1 cellular context compared by ENCODE assay signal in the genomic region with DNA sequence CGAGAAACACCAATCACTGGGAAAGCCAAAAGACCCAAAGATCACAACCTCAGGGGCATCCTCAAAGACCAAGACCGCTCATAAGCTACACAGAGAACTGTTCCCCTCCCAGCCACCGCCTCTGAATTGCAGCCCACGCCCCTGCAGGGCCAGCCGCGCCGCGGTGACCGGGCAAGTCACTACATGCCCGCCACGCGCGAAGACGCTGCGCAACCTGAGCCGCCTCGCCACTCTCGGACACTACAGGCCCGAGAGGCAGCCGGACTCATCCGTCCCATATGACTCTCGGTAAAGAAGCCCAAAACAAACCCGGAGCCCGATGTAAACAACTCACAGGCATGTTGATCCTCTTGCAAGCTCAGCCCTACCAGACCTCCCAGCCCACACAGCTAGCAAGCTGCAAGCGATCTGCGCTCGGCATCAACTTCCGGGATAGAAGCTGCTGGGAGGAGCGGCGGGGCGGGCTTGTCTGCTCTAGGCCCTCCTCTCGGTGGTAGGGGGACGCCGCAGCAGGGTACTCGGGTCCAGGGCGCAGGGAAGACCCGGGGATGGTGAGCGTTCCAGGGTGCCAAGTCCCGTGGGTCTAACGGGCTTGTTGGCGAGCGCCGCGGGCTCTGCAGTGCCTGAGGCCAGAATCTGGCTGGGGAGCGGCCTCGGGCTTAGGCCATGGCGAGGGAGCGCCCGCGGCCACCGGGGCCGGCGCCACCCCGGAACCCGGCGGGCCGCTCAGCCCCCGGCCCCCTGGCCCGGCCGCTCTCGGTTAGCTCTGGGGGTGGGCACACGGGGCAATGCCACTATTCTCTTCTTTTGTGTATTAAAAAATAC.
TF ChIP-seq lines count a peak whose summit lies in the region.

TSS of gene RPS27L (minus strand) at position 412 of the 825 bp plus-strand sequence. CDS start at position 340, 72 bp downstream.

TF ChIP-seq in HepG2, 621 proteins besides CTCF, POLR2A, EP300 and RAD21 (continued from another document and continues in another):
- TF ChIP-seq HES4 (CRISPR knock-in tag; IDR thresholded peaks at IDR 0.05; ENCODE audit: borderline replicate concordance): no peak; the same call in 1 of the 2 replicates
- TF ChIP-seq ZNF446 (CRISPR knock-in tag; IDR thresholded peaks at IDR 0.05): no peak; the same call in 1 of the 2 replicates
- TF ChIP-seq ZNF616 (CRISPR knock-in tag; IDR thresholded peaks at IDR 0.05; ENCODE audit: low read depth): peak; percentile 54; the same call in 1 of the 2 replicates
- no peak for TF ChIP-seq ZNF639 (CRISPR knock-in tag; conservative IDR thresholded peaks at IDR 0.05)
- TF ChIP-seq PLSCR1 (CRISPR knock-in tag; IDR thresholded peaks at IDR 0.05; ENCODE audit: borderline replicate concordance): no peak
- TF ChIP-seq SPEN (CRISPR knock-in tag; IDR thresholded peaks at IDR 0.05; ENCODE audit: low read depth): peak; percentile 41; the same call in 1 of the 2 replicates
- peak; percentile 38 for TF ChIP-seq PHF5A (CRISPR knock-in tag; IDR thresholded peaks at IDR 0.05; ENCODE audit: low read depth, unreplicated experiment)
- peak; percentile 70 for TF ChIP-seq ZNF160 (CRISPR knock-in tag; IDR thresholded peaks at IDR 0.05)
- no peak for TF ChIP-seq FOXM1 (CRISPR knock-in tag; IDR thresholded peaks at IDR 0.05)
- TF ChIP-seq, protein P1, sequence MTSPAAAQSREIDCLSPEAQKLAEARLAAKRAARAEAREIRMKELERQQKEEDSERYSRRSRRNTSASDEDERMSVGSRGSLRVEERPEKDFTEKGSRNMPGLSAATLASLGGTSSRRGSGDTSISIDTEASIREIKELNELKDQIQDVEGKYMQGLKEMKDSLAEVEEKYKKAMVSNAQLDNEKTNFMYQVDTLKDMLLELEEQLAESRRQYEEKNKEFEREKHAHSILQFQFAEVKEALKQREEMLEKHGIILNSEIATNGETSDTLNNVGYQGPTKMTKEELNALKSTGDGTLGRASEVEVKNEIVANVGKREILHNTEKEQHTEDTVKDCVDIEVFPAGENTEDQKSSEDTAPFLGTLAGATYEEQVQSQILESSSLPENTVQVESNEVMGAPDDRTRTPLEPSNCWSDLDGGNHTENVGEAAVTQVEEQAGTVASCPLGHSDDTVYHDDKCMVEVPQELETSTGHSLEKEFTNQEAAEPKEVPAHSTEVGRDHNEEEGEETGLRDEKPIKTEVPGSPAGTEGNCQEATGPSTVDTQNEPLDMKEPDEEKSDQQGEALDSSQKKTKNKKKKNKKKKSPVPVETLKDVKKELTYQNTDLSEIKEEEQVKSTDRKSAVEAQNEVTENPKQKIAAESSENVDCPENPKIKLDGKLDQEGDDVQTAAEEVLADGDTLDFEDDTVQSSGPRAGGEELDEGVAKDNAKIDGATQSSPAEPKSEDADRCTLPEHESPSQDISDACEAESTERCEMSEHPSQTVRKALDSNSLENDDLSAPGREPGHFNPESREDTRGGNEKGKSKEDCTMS (CRISPR knock-in tag; conservative IDR thresholded peaks at IDR 0.05): 0 out of 2 replicates have a peak, but pooled peaks have one; percentile 31
- no peak for TF ChIP-seq TEAD3 (CRISPR knock-in tag; optimal IDR thresholded peaks at IDR 0.05; ENCODE audit: borderline replicate concordance)
- no peak for TF ChIP-seq ZNF235 (CRISPR knock-in tag; IDR thresholded peaks at IDR 0.05; ENCODE audit: borderline replicate concordance)
- no peak; the same call in 1 of the 2 replicates for TF ChIP-seq HCFC1 (IDR thresholded peaks at IDR 0.05; ENCODE audit: low read depth, low read length)
- no peak for TF ChIP-seq MLLT10 (CRISPR knock-in tag; IDR thresholded peaks at IDR 0.05)
- no peak for TF ChIP-seq ZUFSP (CRISPR knock-in tag; IDR thresholded peaks at IDR 0.05; ENCODE audit: borderline replicate concordance)
- peak; percentile 44 for TF ChIP-seq XRCC5 (optimal IDR thresholded peaks at IDR 0.05; ENCODE audit: low read length)
- no peak for TF ChIP-seq DMTF1 (CRISPR knock-in tag; IDR thresholded peaks at IDR 0.05)
- TF ChIP-seq NFIC (IDR thresholded peaks at IDR 0.05; ENCODE audit: low read length): no peak
- TF ChIP-seq ZBTB39 (CRISPR knock-in tag; IDR thresholded peaks at IDR 0.05): peak; percentile 39; the same call in 1 of the 2 replicates
- TF ChIP-seq, protein P2, sequence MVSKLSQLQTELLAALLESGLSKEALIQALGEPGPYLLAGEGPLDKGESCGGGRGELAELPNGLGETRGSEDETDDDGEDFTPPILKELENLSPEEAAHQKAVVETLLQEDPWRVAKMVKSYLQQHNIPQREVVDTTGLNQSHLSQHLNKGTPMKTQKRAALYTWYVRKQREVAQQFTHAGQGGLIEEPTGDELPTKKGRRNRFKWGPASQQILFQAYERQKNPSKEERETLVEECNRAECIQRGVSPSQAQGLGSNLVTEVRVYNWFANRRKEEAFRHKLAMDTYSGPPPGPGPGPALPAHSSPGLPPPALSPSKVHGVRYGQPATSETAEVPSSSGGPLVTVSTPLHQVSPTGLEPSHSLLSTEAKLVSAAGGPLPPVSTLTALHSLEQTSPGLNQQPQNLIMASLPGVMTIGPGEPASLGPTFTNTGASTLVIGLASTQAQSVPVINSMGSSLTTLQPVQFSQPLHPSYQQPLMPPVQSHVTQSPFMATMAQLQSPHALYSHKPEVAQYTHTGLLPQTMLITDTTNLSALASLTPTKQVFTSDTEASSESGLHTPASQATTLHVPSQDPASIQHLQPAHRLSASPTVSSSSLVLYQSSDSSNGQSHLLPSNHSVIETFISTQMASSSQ (IDR thresholded peaks at IDR 0.05; ENCODE audit: low read depth): no peak
- TF ChIP-seq, protein P2 (CRISPR knock-in tag; IDR thresholded peaks at IDR 0.05; ENCODE audit: borderline replicate concordance): no peak
- TF ChIP-seq ZNF737 (CRISPR knock-in tag; IDR thresholded peaks at IDR 0.05; ENCODE audit: borderline replicate concordance): peak; percentile 75; the same call in 1 of the 2 replicates
- peak; percentile 13; the same call in 1 of the 2 replicates for TF ChIP-seq MIER2 (CRISPR knock-in tag; IDR thresholded peaks at IDR 0.05)
- no peak for TF ChIP-seq ZBTB3 (CRISPR knock-in tag; IDR thresholded peaks at IDR 0.05; ENCODE audit: borderline replicate concordance, low read depth)
- TF ChIP-seq ZSCAN25 (CRISPR knock-in tag; IDR thresholded peaks at IDR 0.05): 0 out of 2 replicates have a peak, but pooled peaks have one; percentile 46
- peak; percentile 70; the same call in 1 of the 2 replicates for TF ChIP-seq ZGPAT (CRISPR knock-in tag; IDR thresholded peaks at IDR 0.05)
- TF ChIP-seq, protein P3, sequence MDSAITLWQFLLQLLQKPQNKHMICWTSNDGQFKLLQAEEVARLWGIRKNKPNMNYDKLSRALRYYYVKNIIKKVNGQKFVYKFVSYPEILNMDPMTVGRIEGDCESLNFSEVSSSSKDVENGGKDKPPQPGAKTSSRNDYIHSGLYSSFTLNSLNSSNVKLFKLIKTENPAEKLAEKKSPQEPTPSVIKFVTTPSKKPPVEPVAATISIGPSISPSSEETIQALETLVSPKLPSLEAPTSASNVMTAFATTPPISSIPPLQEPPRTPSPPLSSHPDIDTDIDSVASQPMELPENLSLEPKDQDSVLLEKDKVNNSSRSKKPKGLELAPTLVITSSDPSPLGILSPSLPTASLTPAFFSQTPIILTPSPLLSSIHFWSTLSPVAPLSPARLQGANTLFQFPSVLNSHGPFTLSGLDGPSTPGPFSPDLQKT (CRISPR knock-in tag; IDR thresholded peaks at IDR 0.05; ENCODE audit: borderline replicate concordance): no peak
- peak; percentile 86 for TF ChIP-seq ZNF776 (CRISPR knock-in tag; IDR thresholded peaks at IDR 0.05)
- no peak for TF ChIP-seq PAX8 (CRISPR knock-in tag; IDR thresholded peaks at IDR 0.05; ENCODE audit: borderline replicate concordance)
- TF ChIP-seq SUZ12 (IDR thresholded peaks at IDR 0.05; ENCODE audit: low read depth, low read length): no peak
- no peak for TF ChIP-seq ZNF207 (IDR thresholded peaks at IDR 0.05; ENCODE audit: borderline replicate concordance)
- TF ChIP-seq BATF2 (CRISPR knock-in tag; IDR thresholded peaks at IDR 0.05): peak; percentile 89
- peak; percentile 99 for TF ChIP-seq TAF1 (CRISPR knock-in tag; IDR thresholded peaks at IDR 0.05)
